Comparison of ENCODE assay signal across 8 cellular contexts in the genomic region with DNA sequence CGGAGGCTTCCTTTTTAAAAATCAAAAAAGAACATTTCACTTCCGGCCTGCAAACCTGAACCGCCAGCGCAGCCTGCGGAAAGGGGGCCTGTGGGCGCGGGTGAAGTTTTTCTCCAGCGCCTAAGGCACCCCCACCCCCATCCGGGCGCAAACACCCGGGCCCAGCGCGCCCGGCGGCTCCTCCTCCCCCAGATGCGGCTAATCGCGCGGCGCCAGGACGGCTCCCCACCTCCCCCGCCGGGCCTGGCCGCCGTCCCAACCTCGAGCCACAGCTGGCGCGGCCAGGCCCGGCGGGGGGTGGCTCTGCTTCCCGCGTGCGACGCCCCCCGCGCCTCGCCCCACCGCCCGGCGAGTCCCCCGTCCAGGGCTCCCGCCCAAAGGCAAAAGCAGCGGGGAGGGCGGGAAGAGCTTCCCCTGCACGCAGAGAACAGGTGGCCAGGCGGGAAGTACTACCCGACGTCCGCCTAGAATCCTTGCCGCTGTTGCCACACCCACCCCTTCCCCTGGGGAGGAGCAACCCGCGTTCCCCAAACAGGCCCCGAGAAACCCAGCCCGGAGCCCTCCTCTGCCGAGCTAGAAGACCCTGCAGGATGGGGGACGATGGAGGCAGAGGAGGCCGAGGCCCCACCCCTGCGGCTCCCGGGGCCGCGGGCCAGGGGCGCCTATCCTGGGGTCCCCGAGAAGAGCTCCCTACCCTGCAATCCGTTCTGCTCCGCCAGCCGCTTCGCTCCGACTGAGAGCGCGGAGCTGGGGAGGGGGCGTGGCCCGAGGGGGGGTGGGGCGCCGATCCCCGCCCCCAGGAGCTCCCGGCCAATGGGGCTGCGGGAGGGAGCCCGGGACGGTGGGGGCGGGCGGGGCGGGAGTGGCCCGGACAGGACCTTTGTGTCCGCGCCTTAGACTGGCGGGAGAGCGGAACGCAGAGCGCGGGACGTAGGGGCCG. TPM values are rescaled to one million over a fixed set of nuclear protein-coding genes. Genes with fewer than 3 reads are reported as not detected.
A peak's percentile ranks its signal among the peaks of the same experiment; 100 is the strongest.
DNase-seq lines count a peak whose midpoint lies in the region; ATAC-seq, FAIRE-seq and TF ChIP-seq lines count a peak whose summit lies in the region.

A gene (minus strand): TSS at position 735 of the 940 bp plus-strand sequence. CDS start 9,678 bp downstream, outside the sequence.

- no peaks in the 10 kb centered on the region for H3K27me3 Mint-ChIP-seq in activated naive CD8-positive, alpha-beta T cell
- peaks cover 22% of the 10 kb centered on the region for H3K27me3 Mint-ChIP-seq in glutamatergic neuron (ENCODE audit: unreplicated experiment)

- H3K27ac ChIP-seq in pancreas (peak within 1 kb of the TSS; percentile 57 to 90 (median 86)), tibial artery (peak within 1 kb of the TSS; percentile 81 to 85)

- H3K36me3 ChIP-seq in pancreas (no peaks in the 10 kb centered on the region), tibial artery (no peaks in the 10 kb centered on the region)

- H3K9me3 ChIP-seq in pancreas (no peaks in the 10 kb centered on the region), tibial artery (no peaks in the 10 kb centered on the region)

- peak within 1 kb of the TSS; percentile 94 for H3K4me3 Mint-ChIP-seq in activated naive CD8-positive, alpha-beta T cell
- H3K4me3 Mint-ChIP-seq in glutamatergic neuron (ENCODE audit: unreplicated experiment) = peak within 1 kb of the TSS; percentile 98

- H3K27me3 ChIP-seq in pancreas = no peaks in the 10 kb centered on the region
- no peaks in the 10 kb centered on the region for H3K27me3 ChIP-seq in tibial artery

- intact Hi-C loops in pancreas (cut with DNase I) = no loop called here
- intact Hi-C loops in tibial artery (cut with DNase I; ENCODE audit: low total_unique reads) = loop anchor here (1.0 to 10.0 kb wide), 5 partner anchors 71 to 247 kb away; a partner anchor contains a TSS

- peak within 1 kb of the TSS; percentile 89 for H3K27ac Mint-ChIP-seq in activated naive CD8-positive, alpha-beta T cell
- peak within 1 kb of the TSS; percentile 95 for H3K27ac Mint-ChIP-seq in glutamatergic neuron (ENCODE audit: unreplicated experiment)

- WGBS in pancreas, 2 donors = 0 to 1% methylated on average over 81 to 92 of the region's 92 CpGs

- TF ChIP-seq CTCF in GM10266 (IDR thresholded peaks at IDR 0.05; ENCODE audit: control insufficient read depth, insufficient read depth, low read depth, missing control alignments) = no peak
- TF ChIP-seq CTCF in glutamatergic neuron (IDR thresholded peaks at IDR 0.05; ENCODE audit: partially characterized antibody, unreplicated experiment) = no peak
- TF ChIP-seq CTCF in pancreas (IDR thresholded peaks at IDR 0.05) = no peak
- TF ChIP-seq CTCF in tibial artery (IDR thresholded peaks at IDR 0.05) = no peak

- DNase-seq in GM10266 (ENCODE audit: extremely low spot score) (peak; percentile 99), NCI-H1092 treated with DMSO at 0.1 percent for 48 hours (lab: John Stamatoyannopoulos, UW) (peak; percentile 88), SKM-1 treated with dmso at 0.1 percent for 144 hours (lab: John Stamatoyannopoulos, UW; ENCODE audit: unreplicated experiment) (peak; percentile 87), glutamatergic neuron (peak; percentile 83), pancreas (peak; percentile 85 to 93 (median 88)), tibial artery (peak; percentile 85 to 92)

- no peaks in the 10 kb centered on the region for H3K36me3 Mint-ChIP-seq in activated naive CD8-positive, alpha-beta T cell
- H3K36me3 Mint-ChIP-seq in glutamatergic neuron (ENCODE audit: unreplicated experiment) = no peaks in the 10 kb centered on the region

- peak; percentile 64 for ATAC-seq in HG02610 (IDR thresholded peaks at IDR 0.05; ENCODE audit: unreplicated experiment)
- peak; percentile 81 to 90 (median 84) for ATAC-seq in pancreas

- H3K4me1 ChIP-seq in pancreas (peaks cover 11 to 46% (median 26%) of the 10 kb centered on the region in 3 donors), tibial artery (peaks cover 0 to 59% (median 46%) of the 10 kb centered on the region in 4 donors)

- no peak for FAIRE-seq in pancreas (lab: Jason Lieb, UNC)

- H3K4me3 ChIP-seq in pancreas (peak within 1 kb of the TSS; percentile 57 to 87 (median 58)), tibial artery (peak within 1 kb of the TSS; percentile 76 to 86)

- H3K9me3 Mint-ChIP-seq in activated naive CD8-positive, alpha-beta T cell (ENCODE audit: low read depth) = no peaks in the 10 kb centered on the region
- peaks cover 12% of the 10 kb centered on the region for H3K9me3 Mint-ChIP-seq in glutamatergic neuron (ENCODE audit: unreplicated experiment)

- peaks cover 48% of the 10 kb centered on the region for H3K4me1 Mint-ChIP-seq in activated naive CD8-positive, alpha-beta T cell (ENCODE audit: low read depth)
- peaks cover 20% of the 10 kb centered on the region for H3K4me1 Mint-ChIP-seq in glutamatergic neuron (ENCODE audit: low read depth, unreplicated experiment)

RNA-seq across cellular contexts. Expression of the gene that starts here (rescaled TPM):
- total RNA-seq in glutamatergic neuron (ENCODE audit: unreplicated experiment) (180 TPM), pancreas (10 to 100 TPM; 19.8 to 61.2 (median 22.9) TPM)
- 10 to 100 TPM; 69.0 to 78.7 TPM for polyA plus RNA-seq in pancreas

Comparison
In these comparisons a context has a peak if more than half of its experiments do, and no peak if none do; other contexts are left out.
1. Peak in every context shown above with its lines: DNase-seq, ATAC-seq, H3K4me3 ChIP-seq and H3K27ac ChIP-seq.